Comparison of ENCODE assay signal across 1 cellular context in the genomic region with DNA sequence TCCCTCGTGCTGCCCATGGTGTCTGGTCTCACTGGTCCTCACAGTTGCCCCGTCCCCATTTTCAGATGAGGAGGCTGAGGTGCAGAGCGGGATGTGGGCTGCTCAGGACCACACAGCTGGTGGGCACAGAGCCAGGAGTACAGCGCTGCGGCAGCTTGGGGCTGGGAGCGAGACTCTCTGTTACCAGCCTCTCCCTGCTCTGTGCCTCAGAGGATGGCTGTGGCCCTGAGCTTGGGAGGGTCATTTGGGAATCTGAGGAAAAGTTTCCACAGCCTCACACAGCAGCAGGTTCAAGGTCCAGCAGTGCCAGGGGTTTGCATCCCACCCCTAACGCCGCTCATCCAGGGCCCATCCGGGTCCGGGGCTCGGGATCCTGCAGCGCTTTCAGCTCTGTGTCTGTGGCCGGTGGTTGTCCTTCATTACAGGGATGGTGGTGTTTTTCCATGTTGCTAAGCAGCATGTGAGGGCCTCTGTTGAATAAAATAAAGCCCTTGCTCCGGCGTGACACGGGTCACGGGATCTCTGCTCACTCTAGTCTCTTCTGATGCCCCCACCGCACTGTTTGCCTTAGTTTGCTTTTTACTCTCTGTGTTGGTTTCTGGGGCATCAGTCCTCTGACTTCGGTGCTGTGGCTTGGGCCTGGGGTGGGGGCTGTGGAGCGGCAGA.
TF ChIP-seq lines count a peak whose summit lies in the region.

No MANE protein-coding gene starts in this region.

TF ChIP-seq in IMR-90, 13 proteins besides CTCF, POLR2A, EP300 and RAD21 (continued from another document):
- TF ChIP-seq MAFK (IDR thresholded peaks at IDR 0.05; ENCODE audit: low read depth, low read length): no peak
- no peak for TF ChIP-seq BHLHE40 (IDR thresholded peaks at IDR 0.05; ENCODE audit: low read depth, low read length)
- no peak for TF ChIP-seq CHD1 (IDR thresholded peaks at IDR 0.05; ENCODE audit: low read depth, low read length)
